In genomic region chr11:61880454-61880853, GRCh38 we compare ENCODE assay signal across 25 cellular contexts. TPM values are rescaled to one million over a fixed set of nuclear protein-coding genes. Genes with fewer than 3 reads are reported as not detected.
DNase-seq lines count a peak whose midpoint lies in the region; ATAC-seq and TF ChIP-seq lines count a peak whose summit lies in the region.
"Had no signal": no experiment of that assay in that cellular context is flagged by ENCODE, and none has a peak within 500 bp of the region (broad histone marks: within the 10 kb centered on the region; RNA-seq: fewer than 3 reads in every experiment).

No MANE protein-coding gene starts in this region.

- peaks cover 54% of the 10 kb centered on the region for H3K4me1 Mint-ChIP-seq in chondrocyte (ENCODE audit: low read depth)
- H3K4me1 Mint-ChIP-seq: activated CD4-positive, alpha-beta T cell treated with anti-CD3 and anti-CD28 coated beads, Interleukin-2, amount 10 ng/mL, durations not matched to agents 7 days and 5 days had no signal

- peaks cover 22% of the 10 kb centered on the region for H3K36me3 Mint-ChIP-seq in chondrocyte (ENCODE audit: low read depth)
- H3K36me3 Mint-ChIP-seq: activated naive CD8-positive, alpha-beta T cell treated with anti-CD3 and anti-CD28 coated beads, Interleukin-2, amount 10 ng/mL, durations not matched to agents 7 days and 5 days had no signal

- H3K4me1 ChIP-seq in heart left ventricle (peaks cover 3 to 58% (median 29%) of the 10 kb centered on the region in 12 donors), OCI-LY3 (ENCODE audit: low read length) (peaks cover 6% of the 10 kb centered on the region; the same call in 1 of the 2 replicates), subcutaneous abdominal adipose tissue (ENCODE audit: control insufficient read depth in 5 of 5, insufficient read depth in 5 of 5, low read length in 5 of 5) (peaks cover 3 to 95% (median 68%) of the 10 kb centered on the region in 5 donors)
- H3K4me1 ChIP-seq: body of pancreas, foreskin keratinocyte had no signal

- no peaks in the 10 kb centered on the region for H3K27me3 ChIP-seq in heart left ventricle
- peaks cover 6% of the 10 kb centered on the region for H3K27me3 ChIP-seq in OCI-LY3 (ENCODE audit: low read depth, low read length)
- no peaks in the 10 kb centered on the region for H3K27me3 ChIP-seq in subcutaneous abdominal adipose tissue (ENCODE audit: control insufficient read depth in 5 of 5, insufficient read depth in 4 of 5, low read length in 5 of 5)
- H3K27me3 ChIP-seq: body of pancreas, foreskin keratinocyte, MG63, tibial nerve had no signal

- H3K9me3 ChIP-seq in heart left ventricle = no peaks in the 10 kb centered on the region
- no peaks in the 10 kb centered on the region for H3K9me3 ChIP-seq in OCI-LY3 (ENCODE audit: insufficient read depth, low read length)
- H3K9me3 ChIP-seq in subcutaneous abdominal adipose tissue (ENCODE audit: control insufficient read depth in 5 of 5, low read length in 5 of 5) = no peaks in the 10 kb centered on the region
- H3K9me3 ChIP-seq: body of pancreas, MG63, tibial nerve had no signal

- H3K4me3 Mint-ChIP-seq in chondrocyte (ENCODE audit: unreplicated experiment) = no peak overlapping the region
- H3K4me3 Mint-ChIP-seq: activated CD4-positive, alpha-beta T cell treated with anti-CD3 and anti-CD28 coated beads, Interleukin-2, amount 10 ng/mL, durations not matched to agents 7 days and 5 days; activated naive CD8-positive, alpha-beta T cell treated with anti-CD3 and anti-CD28 coated beads, Interleukin-2, amount 10 ng/mL, durations not matched to agents 7 days and 5 days; T-helper 1 cell treated with Interleukin-12 subunit alpha and Interleukin-12 subunit beta and Interleukin-4 antibody, amounts not matched to agents 30 μg/mL and 1 μg/mL, for 36 hours had no signal

- ATAC-seq in heart left ventricle (no peak), Right ventricle myocardium superior (ENCODE audit: poor library complexity) (no peak)
- ATAC-seq: body of pancreas, foreskin keratinocyte, PC-3 had no signal

- H2AFZ ChIP-seq in OCI-LY3 (ENCODE audit: low read depth, low read length) = no peak overlapping the region

- 75 to 78% (median 76%) methylated on average over 6 of the region's 6 CpGs for WGBS in heart left ventricle, 4 donors

- no peaks in the 10 kb centered on the region for H4K20me1 ChIP-seq in OCI-LY3 (ENCODE audit: insufficient read depth, low read length)

- no peaks in the 10 kb centered on the region for H3K9me3 Mint-ChIP-seq in chondrocyte (ENCODE audit: low read depth)
- H3K9me3 Mint-ChIP-seq: activated CD4-positive, alpha-beta T cell treated with anti-CD3 and anti-CD28 coated beads, Interleukin-2, amount 10 ng/mL, durations not matched to agents 7 days and 5 days; activated naive CD8-positive, alpha-beta T cell treated with anti-CD3 and anti-CD28 coated beads, Interleukin-2, amount 10 ng/mL, durations not matched to agents 7 days and 5 days; H9; T-helper 1 cell treated with Interleukin-12 subunit alpha and Interleukin-12 subunit beta and Interleukin-4 antibody, amounts not matched to agents 30 μg/mL and 1 μg/mL, for 36 hours had no signal

- H3K4me3 ChIP-seq in heart left ventricle (no peak overlapping the region), OCI-LY3 (ENCODE audit: low read length) (no peak overlapping the region), subcutaneous abdominal adipose tissue (ENCODE audit: low read depth in 1 of 5, low read length in 5 of 5) (no peak overlapping the region)
- H3K4me3 ChIP-seq: body of pancreas, MG63, tibial nerve had no signal

- TF ChIP-seq CTCF in heart left ventricle (IDR thresholded peaks at IDR 0.05) (no peak), OCI-LY3 (IDR thresholded peaks at IDR 0.05; ENCODE audit: low read depth, low read length) (no peak), chondrocyte (IDR thresholded peaks at IDR 0.05) (no peak)

- peak overlapping the region; percentile 19; the same call in 1 of the 2 replicates for H3K4me2 ChIP-seq in OCI-LY3 (ENCODE audit: low read length)

- no peak for DNase-seq in heart left ventricle
- DNase-seq in Right ventricle myocardium superior = no peak
- no peak for DNase-seq in chondrocyte (ENCODE audit: low spot score)
- no peak for DNase-seq in NCI-H1048 (lab: John Stamatoyannopoulos, UW)
- no peak for DNase-seq in NCI-H1092 (lab: John Stamatoyannopoulos, UW)
- no peak for DNase-seq in NCI-H146 (lab: John Stamatoyannopoulos, UW)
- DNase-seq: 8988T; activated CD4-positive, alpha-beta T cell treated with anti-CD3 and anti-CD28 coated beads, Interleukin-2, amount 10 ng/mL, durations not matched to agents 7 days and 5 days; activated naive CD8-positive, alpha-beta T cell treated with anti-CD3 and anti-CD28 coated beads, Interleukin-2, amount 10 ng/mL, durations not matched to agents 7 days and 5 days; AML-193; body of pancreas; effector CD4-positive, alpha-beta T cell; foreskin keratinocyte; H9; MG63; NCI-H187; NCI-H2227 treated with DMSO at 0.1 percent for 48 hours; NCI-H774; PC-3; stimulated activated CD4-positive, alpha-beta T cell treated with anti-CD3 and anti-CD28 coated beads, Interleukin-1b, Interleukin-23, amount 100 ng/mL, for 48 hours; stimulated activated naive CD4-positive, alpha-beta T cell had no signal

- peak overlapping the region; percentile 59 for H3K27ac Mint-ChIP-seq in chondrocyte (ENCODE audit: unreplicated experiment)
- H3K27ac Mint-ChIP-seq: activated CD4-positive, alpha-beta T cell treated with anti-CD3 and anti-CD28 coated beads, Interleukin-2, amount 10 ng/mL, durations not matched to agents 7 days and 5 days; activated naive CD8-positive, alpha-beta T cell treated with anti-CD3 and anti-CD28 coated beads, Interleukin-2, amount 10 ng/mL, durations not matched to agents 7 days and 5 days; T-helper 1 cell treated with Interleukin-12 subunit alpha and Interleukin-12 subunit beta and Interleukin-4 antibody, amounts not matched to agents 30 μg/mL and 1 μg/mL, for 36 hours had no signal

- H3K27ac ChIP-seq in heart left ventricle (peak overlapping the region in 10 of 12 donors; percentile 29 to 73 (median 56)), OCI-LY3 (ENCODE audit: low read length) (no peak overlapping the region), subcutaneous abdominal adipose tissue (ENCODE audit: low read depth, low read length) (peak overlapping the region; percentile 42)
- H3K27ac ChIP-seq: body of pancreas, foreskin keratinocyte had no signal

- intact Hi-C loops in heart left ventricle (cut with DNase I) (no loop called here), Right ventricle myocardium superior (cut with DNase I) (no loop called here)

- H3K79me2 ChIP-seq in OCI-LY3 (ENCODE audit: low read length) = no peaks in the 10 kb centered on the region

- H3K36me3 ChIP-seq in heart left ventricle (peaks cover 0 to 45% (median 25%) of the 10 kb centered on the region in 9 donors), OCI-LY3 (replicated peaks; ENCODE audit: low read depth, low read length) (no peaks in the 10 kb centered on the region), subcutaneous abdominal adipose tissue (ENCODE audit: control insufficient read depth in 5 of 5, insufficient read depth in 5 of 5, low read length in 5 of 5) (peaks cover 0 to 50% (median 42%) of the 10 kb centered on the region in 5 donors)

- TF ChIP-seq POLR2A in heart left ventricle (IDR thresholded peaks at IDR 0.05) = no peak

- no peaks in the 10 kb centered on the region for H3K27me3 Mint-ChIP-seq in chondrocyte (ENCODE audit: low read depth)
- H3K27me3 Mint-ChIP-seq: activated CD4-positive, alpha-beta T cell treated with anti-CD3 and anti-CD28 coated beads, Interleukin-2, amount 10 ng/mL, durations not matched to agents 7 days and 5 days had no signal

- H3K9ac ChIP-seq in OCI-LY3 (ENCODE audit: low read length) (no peak overlapping the region), subcutaneous abdominal adipose tissue (ENCODE audit: low read length in 5 of 5) (no peak overlapping the region)

RNA-seq across cellular contexts. Expression of gene FADS3, which starts 10.9 kb away (rescaled TPM):
- total RNA-seq in heart left ventricle (100 to 1,000 TPM in 3 of 9 donors, 10 to 100 TPM in 6; 53.2 to 147 (median 79.6) TPM), Right ventricle myocardium superior (76.0 TPM), chondrocyte (206 to 263 TPM (median 255 TPM) in 3 replicates)
- polyA plus RNA-seq in heart left ventricle = 100 to 1,000 TPM in 1 of 2 donors, 10 to 100 TPM in 1; 65.6 to 237 TPM

RNA-seq across cellular contexts. Expression of gene RAB3IL1, which starts 36.9 kb away (rescaled TPM):
- total RNA-seq in heart left ventricle (10 to 100 TPM in 3 of 9 donors, 1 to 10 TPM in 6; 4.7 to 22.0 (median 7.7) TPM), Right ventricle myocardium superior (10.8 TPM), chondrocyte (9.7 to 24.7 TPM (median 24.1 TPM) in 3 replicates)
- polyA plus RNA-seq in heart left ventricle = 1 to 10 TPM; 6.0 to 7.5 TPM
- total RNA-seq: activated CD4-positive, alpha-beta T cell treated with anti-CD3 and anti-CD28 coated beads, Interleukin-2, amount 10 ng/mL, durations not matched to agents 7 days and 5 days had no signal

RNA-seq across cellular contexts. Expression of gene FADS2, which starts 52.4 kb away (rescaled TPM):
- total RNA-seq in heart left ventricle (10 to 100 TPM in 8 of 9 donors, 1 to 10 TPM in 1; 2.6 to 38.2 (median 19.2) TPM), Right ventricle myocardium superior (20.5 TPM), chondrocyte (202 to 315 TPM (median 297 TPM) in 3 replicates)
- 10 to 100 TPM; 13.8 to 43.6 TPM for polyA plus RNA-seq in heart left ventricle
